ENCODE assay signal across 25 cellular contexts in the genomic region with DNA sequence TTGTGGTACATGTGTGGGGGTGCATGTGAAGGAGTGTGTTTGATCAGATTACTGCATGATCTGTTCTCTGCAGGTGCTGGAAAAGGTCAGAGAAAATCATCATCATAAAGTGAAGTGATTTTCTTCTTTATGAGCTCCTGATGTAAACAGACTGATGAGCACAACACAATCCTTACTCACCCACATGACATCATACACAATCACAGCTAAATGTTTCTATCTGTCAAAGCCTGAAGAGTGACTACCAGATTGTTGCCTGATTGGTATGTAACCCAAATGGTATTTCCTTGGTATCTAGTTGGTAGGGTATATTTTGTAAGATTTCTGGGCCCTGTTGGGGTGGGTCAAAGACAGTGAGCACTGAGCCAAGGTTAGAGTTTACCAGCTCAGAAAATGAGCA.
DNase-seq lines count a peak whose midpoint lies in the region; FAIRE-seq and TF ChIP-seq lines count a peak whose summit lies in the region.
"Had no signal": no experiment of that assay in that cellular context is flagged by ENCODE, and none has a peak within 500 bp of the region (broad histone marks: within the 10 kb centered on the region; RNA-seq: fewer than 3 reads in every experiment).

No MANE protein-coding gene starts in this region.

- in situ Hi-C loops in GM23248 (cut with MboI) = no loop called here

- no peak overlapping the region for H3K27ac Mint-ChIP-seq in glutamatergic neuron (ENCODE audit: unreplicated experiment)
- H3K27ac Mint-ChIP-seq: activated CD4-positive, alpha-beta T cell treated with anti-CD3 and anti-CD28 coated beads, Interleukin-2, amount 10 ng/mL, durations not matched to agents 7 days and 5 days; activated naive CD4-positive, alpha-beta T cell treated with anti-CD3 and anti-CD28 coated beads, Interleukin-2, amount 50 U/mL, for 24 hours; CD4-positive, CD25-positive, alpha-beta regulatory T cell; stimulated activated naive B cell treated with anti-CD40 and anti-IgM and Interleukin-4, amounts not matched to agents 10 μg/mL and 1 μg/mL and 100 μg/mL, for 72 hours had no signal

- H3K79me2 ChIP-seq in GM23248 (ENCODE audit: insufficient read depth) = no peaks in the 10 kb centered on the region

- no peak for FAIRE-seq in GM19239 (lab: Jason Lieb, UNC)
- FAIRE-seq: RCC 7860 had no signal

- no peaks in the 10 kb centered on the region for H3K36me3 Mint-ChIP-seq in glutamatergic neuron (ENCODE audit: unreplicated experiment)
- H3K36me3 Mint-ChIP-seq: activated naive CD4-positive, alpha-beta T cell treated with anti-CD3 and anti-CD28 coated beads, Interleukin-2, amount 50 U/mL, for 24 hours; CD4-positive, CD25-positive, alpha-beta regulatory T cell; stimulated activated naive B cell treated with anti-CD40 and anti-IgM and Interleukin-4, amounts not matched to agents 10 μg/mL and 1 μg/mL and 100 μg/mL, for 72 hours had no signal

- H4K20me1 ChIP-seq in GM23248 (ENCODE audit: insufficient read depth) = no peaks in the 10 kb centered on the region

- no peaks in the 10 kb centered on the region for H3K9me2 ChIP-seq in GM23248 (ENCODE audit: insufficient read depth)

- no peaks in the 10 kb centered on the region for H3K36me3 ChIP-seq in GM23248 (ENCODE audit: low read depth)
- no peaks in the 10 kb centered on the region for H3K36me3 ChIP-seq in MG63
- H3K36me3 ChIP-seq: thoracic aorta had no signal

- H3K4me3 Mint-ChIP-seq in glutamatergic neuron (ENCODE audit: unreplicated experiment) = no peak overlapping the region
- H3K4me3 Mint-ChIP-seq: activated CD4-positive, alpha-beta T cell treated with anti-CD3 and anti-CD28 coated beads, Interleukin-2, amount 10 ng/mL, durations not matched to agents 7 days and 5 days; activated naive CD4-positive, alpha-beta T cell treated with anti-CD3 and anti-CD28 coated beads, Interleukin-2, amount 50 U/mL, for 24 hours; CD4-positive, CD25-positive, alpha-beta regulatory T cell; stimulated activated naive B cell treated with anti-CD40 and anti-IgM and Interleukin-4, amounts not matched to agents 10 μg/mL and 1 μg/mL and 100 μg/mL, for 72 hours had no signal

- H3K4me1 Mint-ChIP-seq in glutamatergic neuron (ENCODE audit: low read depth, unreplicated experiment) = peaks cover 3% of the 10 kb centered on the region
- H3K4me1 Mint-ChIP-seq: activated CD4-positive, alpha-beta T cell treated with anti-CD3 and anti-CD28 coated beads, Interleukin-2, amount 10 ng/mL, durations not matched to agents 7 days and 5 days; activated naive CD4-positive, alpha-beta T cell treated with anti-CD3 and anti-CD28 coated beads, Interleukin-2, amount 50 U/mL, for 24 hours; CD4-positive, CD25-positive, alpha-beta regulatory T cell; stimulated activated naive B cell treated with anti-CD40 and anti-IgM and Interleukin-4, amounts not matched to agents 10 μg/mL and 1 μg/mL and 100 μg/mL, for 72 hours had no signal

- H3K4me3 ChIP-seq in GM23248 = no peak overlapping the region
- no peak overlapping the region for H3K4me3 ChIP-seq in MG63
- H3K4me3 ChIP-seq: psoas muscle, SK-N-MC, skin epidermis, thoracic aorta had no signal

- no peaks in the 10 kb centered on the region for H3K9me3 Mint-ChIP-seq in glutamatergic neuron (ENCODE audit: unreplicated experiment)
- H3K9me3 Mint-ChIP-seq: activated CD4-positive, alpha-beta T cell treated with anti-CD3 and anti-CD28 coated beads, Interleukin-2, amount 10 ng/mL, durations not matched to agents 7 days and 5 days had no signal

- H3F3A ChIP-seq in GM23248 (ENCODE audit: insufficient read depth) = no peaks in the 10 kb centered on the region; the same call in 1 of the 2 replicates

- H3K9ac ChIP-seq in GM23248 = no peak overlapping the region

- no peak overlapping the region for H2AFZ ChIP-seq in GM23248

- H3K4me2 ChIP-seq in GM23248 (ENCODE audit: unreplicated experiment) = no peak overlapping the region

- H3K4me1 ChIP-seq in GM23248 (ENCODE audit: insufficient read depth) = peaks cover 14% of the 10 kb centered on the region
- H3K4me1 ChIP-seq: psoas muscle had no signal

- no peak overlapping the region for H3K27ac ChIP-seq in GM23248
- H3K27ac ChIP-seq: psoas muscle, SK-N-MC, skin epidermis, thoracic aorta had no signal

- TF ChIP-seq CTCF in glutamatergic neuron (IDR thresholded peaks at IDR 0.05; ENCODE audit: partially characterized antibody, unreplicated experiment) = no peak

- H3K9me3 ChIP-seq in GM23248 (ENCODE audit: low read depth) (no peaks in the 10 kb centered on the region), MG63 (no peaks in the 10 kb centered on the region)
- H3K9me3 ChIP-seq: psoas muscle, thoracic aorta had no signal

- H3K27me3 ChIP-seq in GM23248 (replicated peaks; ENCODE audit: insufficient read depth) = no peaks in the 10 kb centered on the region
- H3K27me3 ChIP-seq in MG63 = no peaks in the 10 kb centered on the region

- H3K27me3 Mint-ChIP-seq in glutamatergic neuron (ENCODE audit: unreplicated experiment) = no peaks in the 10 kb centered on the region
- H3K27me3 Mint-ChIP-seq: activated CD4-positive, alpha-beta T cell treated with anti-CD3 and anti-CD28 coated beads, Interleukin-2, amount 10 ng/mL, durations not matched to agents 7 days and 5 days; activated naive CD4-positive, alpha-beta T cell treated with anti-CD3 and anti-CD28 coated beads, Interleukin-2, amount 50 U/mL, for 24 hours; CD4-positive, CD25-positive, alpha-beta regulatory T cell; stimulated activated naive B cell treated with anti-CD40 and anti-IgM and Interleukin-4, amounts not matched to agents 10 μg/mL and 1 μg/mL and 100 μg/mL, for 72 hours had no signal

- DNase-seq in AG08396 (ENCODE audit: low spot score) = peak; percentile 15
- peak; percentile 41 for DNase-seq in GM23248
- peak; percentile 83 for DNase-seq in NCI-H69 (lab: John Stamatoyannopoulos, UW)
- peak; percentile 20 for DNase-seq in fibroblast of gingiva (ENCODE audit: low read depth)
- no peak for DNase-seq in glutamatergic neuron
- DNase-seq in MG63 = no peak
- DNase-seq in GM19239 (ENCODE audit: insufficient read length, low spot score) = no peak
- no peak for DNase-seq in Kasumi-1 (lab: John Stamatoyannopoulos, UW)
- DNase-seq: activated CD4-positive, alpha-beta T cell treated with anti-CD3 and anti-CD28 coated beads, Interleukin-2, amount 10 ng/mL, durations not matched to agents 7 days and 5 days; CD4-positive, CD25-positive, alpha-beta regulatory T cell; effector CD8-positive, alpha-beta T cell; GF-D8; KG1; left cardiac atrium; NCI-H1930; NCI-H446; psoas muscle; stimulated activated CD4-positive, alpha-beta T cell treated with anti-CD3 and anti-CD28 coated beads, Interleukin-2, amount 100 ng/mL, for 24 hours; stimulated activated naive B cell treated with anti-CD40 and anti-IgM and Interleukin-4, amounts not matched to agents 10 μg/mL and 1 μg/mL and 100 μg/mL, for 72 hours; T-helper 2 cell had no signal

Comparison
In these comparisons a context has a peak if more than half of its experiments do, and no peak if none do; other contexts are left out.
1. DNase-seq: peak in AG08396 (single experiment), GM23248 (single experiment), NCI-H69 (single experiment) and fibroblast of gingiva (single experiment); none in glutamatergic neuron (single experiment), MG63 (single experiment), GM19239 (single experiment) and Kasumi-1 (0 of 2).